In the genomic region with DNA sequence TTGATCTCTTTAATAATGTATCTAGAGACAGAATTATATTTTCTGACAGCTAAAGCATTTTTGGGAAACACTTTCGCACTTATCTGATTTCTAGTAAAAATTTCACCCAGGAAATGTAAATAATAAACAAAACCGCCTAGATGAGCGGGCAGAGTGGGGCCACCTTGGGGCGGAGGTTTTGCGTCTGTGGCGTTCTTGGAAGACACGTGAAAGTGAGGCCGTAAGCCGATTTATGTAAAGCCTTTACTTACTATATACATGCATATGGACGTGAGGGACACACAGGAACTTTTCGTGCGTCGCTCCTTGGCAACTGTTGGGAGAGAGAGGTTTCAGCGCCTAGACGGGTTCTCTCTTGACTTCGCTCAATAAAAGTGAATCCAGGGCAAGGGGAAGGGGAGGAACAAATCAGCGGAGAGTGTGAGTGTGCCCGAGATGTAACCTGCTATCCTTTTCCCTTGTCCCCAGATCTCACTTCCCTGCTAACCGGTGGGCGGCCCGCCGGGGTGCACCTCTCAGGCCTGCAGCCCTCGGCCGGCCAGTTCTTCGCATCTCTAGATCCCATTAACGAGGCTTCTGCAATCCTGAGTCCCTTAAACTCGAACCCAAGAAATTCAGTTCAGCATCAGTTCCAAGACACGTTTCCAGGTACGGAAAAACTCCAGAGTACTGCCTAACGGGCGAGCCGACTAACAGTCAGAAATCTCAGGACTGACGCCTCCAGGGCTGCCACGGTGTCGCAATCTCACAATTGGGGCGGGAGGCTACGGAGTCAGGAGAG, we compare ENCODE assay signal across 8 cellular contexts. TPM values are rescaled to one million over a fixed set of nuclear protein-coding genes. Genes with fewer than 3 reads are reported as not detected.
DNase-seq lines count a peak whose midpoint lies in the region; ATAC-seq and TF ChIP-seq lines count a peak whose summit lies in the region.

No MANE protein-coding gene starts in this region.

- POLR2A ChIA-PET in activated CD8-positive, alpha-beta T cell treated with anti-CD3 and anti-CD28 coated beads for 36 hours (lab: Charles Lee): no interaction called here

- ATAC-seq in activated T-cell treated with anti-CD3 and anti-CD28 coated beads, Interleukin-2, amount 50 U/mL, for 4 hours: peak in 1 of 2 donors; percentile 32
- ATAC-seq in activated CD8-positive, alpha-beta T cell treated with anti-CD3 and anti-CD28 coated beads for 36 hours: no peak
- ATAC-seq in left cardiac atrium: no peak

- H3K27ac Mint-ChIP-seq in activated CD8-positive, alpha-beta T cell treated with anti-CD3 and anti-CD28 coated beads for 36 hours: no peak overlapping the region

- intact Hi-C loops in activated CD8-positive, alpha-beta T cell treated with anti-CD3 and anti-CD28 coated beads for 36 hours (cut with micrococcal nuclease): loop anchor here (5.0 kb wide), 1 partner anchor 556 kb away; no protein-coding TSS in a partner anchor
- intact Hi-C loops in left cardiac atrium (cut with DNase I): loop anchor here (10.0 kb wide), 2 partner anchors 154 to 324 kb away; no protein-coding TSS in a partner anchor

- H3K4me1 Mint-ChIP-seq in activated T-cell treated with anti-CD3 and anti-CD28 coated beads, Interleukin-2, amount 50 U/mL, for 4 hours (ENCODE audit: low read depth): peaks cover 33% of the 10 kb centered on the region
- H3K4me1 Mint-ChIP-seq in activated CD8-positive, alpha-beta T cell treated with anti-CD3 and anti-CD28 coated beads for 36 hours (ENCODE audit: low read depth): peaks cover 31% of the 10 kb centered on the region

- H3K27me3 Mint-ChIP-seq in activated T-cell treated with anti-CD3 and anti-CD28 coated beads, Interleukin-2, amount 50 U/mL, for 4 hours (ENCODE audit: low read depth): peaks cover 70% of the 10 kb centered on the region
- peaks cover 70% of the 10 kb centered on the region for H3K27me3 Mint-ChIP-seq in activated CD8-positive, alpha-beta T cell treated with anti-CD3 and anti-CD28 coated beads for 36 hours

- no peak for TF ChIP-seq CTCF in activated CD8-positive, alpha-beta T cell treated with anti-CD3 and anti-CD28 coated beads for 36 hours (IDR thresholded peaks at IDR 0.05)

- no peak for DNase-seq in activated T-cell treated with anti-CD3 and anti-CD28 coated beads, Interleukin-2, amount 50 U/mL, for 4 hours
- no peak for DNase-seq in activated T-cell treated with anti-CD3 and anti-CD28 coated beads, Interleukin-2, amount 50 U/mL, for 1 hour
- peak; percentile 36 for DNase-seq in activated CD8-positive, alpha-beta T cell treated with anti-CD3 and anti-CD28 coated beads for 36 hours
- DNase-seq in left cardiac atrium (peak; percentile 68), retina (peak; percentile 79), NCI-H446 (lab: John Stamatoyannopoulos, UW) (no peak), cortex of kidney (lab: John Stamatoyannopoulos, UW) (no peak)
- no peak for DNase-seq in effector CD8-positive, alpha-beta T cell (lab: John Stamatoyannopoulos, UW)

- no peaks in the 10 kb centered on the region for H3K9me3 Mint-ChIP-seq in activated T-cell treated with anti-CD3 and anti-CD28 coated beads, Interleukin-2, amount 50 U/mL, for 4 hours
- H3K9me3 Mint-ChIP-seq in activated CD8-positive, alpha-beta T cell treated with anti-CD3 and anti-CD28 coated beads for 36 hours: no peaks in the 10 kb centered on the region

- CTCF ChIA-PET in activated CD8-positive, alpha-beta T cell treated with anti-CD3 and anti-CD28 coated beads for 36 hours (lab: Charles Lee): no interaction called here

- H3K4me3 Mint-ChIP-seq in activated T-cell treated with anti-CD3 and anti-CD28 coated beads, Interleukin-2, amount 50 U/mL, for 4 hours: peak overlapping the region; percentile 65
- peak overlapping the region; percentile 21 for H3K4me3 Mint-ChIP-seq in activated CD8-positive, alpha-beta T cell treated with anti-CD3 and anti-CD28 coated beads for 36 hours

- H3K36me3 Mint-ChIP-seq in activated T-cell treated with anti-CD3 and anti-CD28 coated beads, Interleukin-2, amount 50 U/mL, for 4 hours (ENCODE audit: insufficient read depth): peaks cover 1% of the 10 kb centered on the region
- H3K36me3 Mint-ChIP-seq in activated CD8-positive, alpha-beta T cell treated with anti-CD3 and anti-CD28 coated beads for 36 hours (ENCODE audit: low read depth): no peaks in the 10 kb centered on the region

RNA-seq across cellular contexts. Expression of a gene that starts 1.7 kb away (rescaled TPM):
- 1 to 10 TPM in 1 of 3 donors, under 1 TPM in 2; 0.30 to 2.4 (median 0.47) TPM for total RNA-seq in activated T-cell treated with anti-CD3 and anti-CD28 coated beads, Interleukin-2, amount 50 U/mL, for 4 hours
- not detected for total RNA-seq in activated CD8-positive, alpha-beta T cell treated with anti-CD3 and anti-CD28 coated beads for 36 hours
- 10 to 100 TPM in 1 of 2 donors, 1 to 10 TPM in 1; 4.5 to 10.7 TPM for total RNA-seq in left cardiac atrium

Comparison
In these comparisons a context has a peak if more than half of its experiments do, and no peak if none do; other contexts are left out.
1. DNase-seq: peak in activated CD8-positive, alpha-beta T cell treated with anti-CD3 and anti-CD28 coated beads for 36 hours (single experiment), left cardiac atrium (single experiment) and retina (single experiment); none in activated T-cell treated with anti-CD3 and anti-CD28 coated beads, Interleukin-2, amount 50 U/mL, for 4 hours (single experiment), activated T-cell treated with anti-CD3 and anti-CD28 coated beads, Interleukin-2, amount 50 U/mL, for 1 hour (single experiment), effector CD8-positive, alpha-beta T cell (single experiment), NCI-H446 (0 of 2) and cortex of kidney (single experiment).